ENCODE assay signal across 15 cellular contexts in the genomic region with DNA sequence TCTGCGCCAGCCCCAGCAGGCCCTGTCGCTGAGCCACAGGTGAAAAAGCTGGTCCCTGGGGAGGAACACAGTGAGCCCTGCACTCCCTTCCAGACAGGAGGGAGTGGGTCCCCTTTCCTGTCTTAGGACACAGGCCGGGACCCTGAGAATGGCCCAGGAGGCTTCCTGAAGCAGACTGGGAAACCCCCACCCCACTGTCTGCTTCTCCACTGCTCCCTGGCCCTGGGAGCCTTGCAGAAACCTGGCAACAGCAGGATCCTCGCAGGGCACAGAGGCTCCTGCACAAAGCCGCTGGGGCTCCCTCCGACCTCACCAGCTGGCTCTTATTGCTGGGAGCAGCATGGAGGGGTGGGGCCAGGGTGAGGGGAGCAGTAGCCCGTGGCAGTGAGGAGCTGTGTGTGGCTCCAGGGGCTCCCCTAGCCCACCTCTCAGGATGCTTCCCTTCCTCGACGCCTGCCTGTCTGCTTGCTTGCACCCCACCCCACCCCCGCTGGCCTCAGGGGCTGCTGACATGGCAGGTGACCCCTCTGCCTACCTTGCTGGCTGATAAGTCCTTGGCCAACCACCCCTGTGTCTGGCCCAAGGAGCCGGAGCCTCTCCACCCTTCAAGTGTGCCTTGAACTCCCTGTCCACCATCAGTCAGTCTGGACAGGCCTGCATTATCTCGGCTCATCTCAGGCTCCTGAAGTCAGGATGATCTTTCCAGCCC.
A peak's percentile ranks its signal among the peaks of the same experiment; 100 is the strongest.
DNase-seq lines count a peak whose midpoint lies in the region; ATAC-seq and TF ChIP-seq lines count a peak whose summit lies in the region.
"Had no signal": no experiment of that assay in that cellular context is flagged by ENCODE, and none has a peak within 500 bp of the region (broad histone marks: within the 10 kb centered on the region; RNA-seq: fewer than 3 reads in every experiment).

No MANE protein-coding gene starts in this region.

- ATAC-seq in GM18502 (IDR thresholded peaks at IDR 0.05; ENCODE audit: poor library complexity, unreplicated experiment) = no peak
- ATAC-seq in HG03457 (IDR thresholded peaks at IDR 0.05; ENCODE audit: unreplicated experiment) = no peak

- DNase-seq in breast epithelium (ENCODE audit: low spot score in 2 of 2) (peak; percentile 12 to 47), MCF 10A (ENCODE audit: unreplicated experiment) (no peak), NCI-H2171 (lab: John Stamatoyannopoulos, UW) (peak; percentile 33), endothelial cell (ENCODE audit: low spot score) (peak; percentile 2), stomach (peak; percentile 19), HT-29 (ENCODE audit: low spot score) (no peak)
- DNase-seq: CD4-positive, alpha-beta memory T cell; esophagus squamous epithelium; NCI-H774; nucleus accumbens had no signal

- BruUV-seq in MCF 10A (replicated peaks; lab: Mats Ljungman, UMichigan) = no TSS peak

- H3K27ac ChIP-seq in breast epithelium (no peak overlapping the region), stomach (no peak overlapping the region)
- H3K27ac ChIP-seq: brain microvascular endothelial cell, esophagus squamous epithelium, thoracic aorta had no signal

- H3K36me3 Mint-ChIP-seq in MCF 10A (ENCODE audit: insufficient read depth, unreplicated experiment) (no peaks in the 10 kb centered on the region), endothelial cell (ENCODE audit: low read depth, unreplicated experiment) (peaks cover 9% of the 10 kb centered on the region)

- intact Hi-C loops in breast epithelium (cut with DNase I; ENCODE audit: low total_unique reads) = loop anchor here (10.0 kb wide), 1 partner anchor 73 kb away; no protein-coding TSS in a partner anchor
- intact Hi-C loops in MCF 10A (cut with micrococcal nuclease) = no loop called here
- intact Hi-C loops in stomach (cut with DNase I; ENCODE audit: low total_unique reads) = no loop called here

- TF ChIP-seq EP300 in stomach (IDR thresholded peaks at IDR 0.05) = no peak

- H3K4me3 ChIP-seq in breast epithelium (no peak overlapping the region), stomach (no peak overlapping the region)
- H3K4me3 ChIP-seq: esophagus squamous epithelium, thoracic aorta had no signal

- CTCF ChIA-PET in MCF 10A (lab: Yijun Ruan, JAX) = no interaction called here

- TF ChIP-seq CTCF in breast epithelium (IDR thresholded peaks at IDR 0.05) (no peak), MCF 10A (IDR thresholded peaks at IDR 0.05; ENCODE audit: unreplicated experiment) (no peak), endothelial cell (IDR thresholded peaks at IDR 0.05; ENCODE audit: unreplicated experiment) (no peak), stomach (IDR thresholded peaks at IDR 0.05) (no peak)

- no peaks in the 10 kb centered on the region for H3K9me3 Mint-ChIP-seq in MCF 10A (ENCODE audit: unreplicated experiment)
- H3K9me3 Mint-ChIP-seq in endothelial cell (ENCODE audit: unreplicated experiment) = no peaks in the 10 kb centered on the region

- H3K9me3 ChIP-seq in breast epithelium (no peaks in the 10 kb centered on the region), stomach (no peaks in the 10 kb centered on the region)
- H3K9me3 ChIP-seq: esophagus squamous epithelium, thoracic aorta had no signal

- peaks cover 34% of the 10 kb centered on the region for H3K4me1 Mint-ChIP-seq in MCF 10A (ENCODE audit: insufficient read depth, unreplicated experiment)
- peaks cover 4% of the 10 kb centered on the region for H3K4me1 Mint-ChIP-seq in endothelial cell (ENCODE audit: unreplicated experiment)

- peaks cover 20% of the 10 kb centered on the region for H3K27me3 Mint-ChIP-seq in MCF 10A (ENCODE audit: insufficient read depth, unreplicated experiment)
- peaks cover 12% of the 10 kb centered on the region for H3K27me3 Mint-ChIP-seq in endothelial cell (ENCODE audit: unreplicated experiment)
- H3K27me3 Mint-ChIP-seq: CD4-positive, alpha-beta memory T cell had no signal

- H3K4me3 Mint-ChIP-seq in MCF 10A (ENCODE audit: unreplicated experiment) (no peak overlapping the region), endothelial cell (ENCODE audit: unreplicated experiment) (no peak overlapping the region)
- H3K4me3 Mint-ChIP-seq: CD4-positive, alpha-beta memory T cell; HFFc6 had no signal

- 88 to 95% (median 92%) methylated on average over 5 to 12 of the region's 12 CpGs for WGBS in stomach, 5 donors

- H3K36me3 ChIP-seq in breast epithelium (no peaks in the 10 kb centered on the region), stomach (peaks cover 0 to 13% (median 0%) of the 10 kb centered on the region in 4 donors)
- H3K36me3 ChIP-seq: brain microvascular endothelial cell, esophagus squamous epithelium, thoracic aorta had no signal

- POLR2A ChIA-PET in MCF 10A (lab: Yijun Ruan, JAX) = interaction anchor here (0.6 kb wide), 1 partner anchor 601 kb away, joined by 5 read pairs; no protein-coding TSS in a partner anchor

- H3K4me1 ChIP-seq in breast epithelium = no peaks in the 10 kb centered on the region
- peaks cover 0 to 6% (median 2%) of the 10 kb centered on the region in 4 donors for H3K4me1 ChIP-seq in stomach
- H3K4me1 ChIP-seq: esophagus squamous epithelium had no signal

- no peaks in the 10 kb centered on the region for H3K27me3 ChIP-seq in breast epithelium
- H3K27me3 ChIP-seq in stomach = no peaks in the 10 kb centered on the region
- H3K27me3 ChIP-seq: esophagus squamous epithelium had no signal

- TF ChIP-seq POLR2A in breast epithelium (IDR thresholded peaks at IDR 0.05) (no peak), stomach (IDR thresholded peaks at IDR 0.05) (no peak)

- H3K27ac Mint-ChIP-seq in MCF 10A (ENCODE audit: low read depth, unreplicated experiment) (no peak overlapping the region), endothelial cell (ENCODE audit: unreplicated experiment) (no peak overlapping the region)
- H3K27ac Mint-ChIP-seq: HFFc6 had no signal

Comparison
In these comparisons a context has a peak if more than half of its experiments do, and no peak if none do; other contexts are left out.
1. DNase-seq: peak in breast epithelium (2 of 2), NCI-H2171 (single experiment), endothelial cell (single experiment) and stomach (single experiment); none in MCF 10A (single experiment) and HT-29 (single experiment).